Comparison of ENCODE assay signal across 29 cellular contexts in genomic region chr16:57261806-57262205, GRCh38. TPM values are rescaled to one million over a fixed set of nuclear protein-coding genes. Genes with fewer than 3 reads are reported as not detected.
A peak's percentile ranks its signal among the peaks of the same experiment; 100 is the strongest.
DNase-seq lines count a peak whose midpoint lies in the region; ATAC-seq, FAIRE-seq and TF ChIP-seq lines count a peak whose summit lies in the region.
"Had no signal": no experiment of that assay in that cellular context is flagged by ENCODE, and none has a peak within 500 bp of the region (broad histone marks: within the 10 kb centered on the region; RNA-seq: fewer than 3 reads in every experiment).

No MANE protein-coding gene starts in this region.

- no peak for FAIRE-seq in HepG2 (lab: Jason Lieb, UNC)
- FAIRE-seq: HTR-8/SVneo, islet of Langerhans, urothelium cell line had no signal

- TF ChIP-seq POLR2A in HepG2 (IDR thresholded peaks at IDR 0.05; ENCODE audit: insufficient read depth in 1 of 2, low read depth in 2 of 2, low read length in 2 of 2): no peak

- DNase-seq in activated T-cell treated with anti-CD3 and anti-CD28 coated beads, Interleukin-2, amount 50 U/mL, for 1 hour: peak; percentile 7
- DNase-seq in activated T-cell treated with anti-CD3 and anti-CD28 coated beads for 4 hours: no peak
- peak in 4 of 10 donors; percentile 6 to 38 (median 22) for DNase-seq in dorsolateral prefrontal cortex
- peak; percentile 47 for DNase-seq in mesenteric fat pad (ENCODE audit: low spot score)
- DNase-seq in progenitor cell of endocrine pancreas (ENCODE audit: low spot score, unreplicated experiment): no peak
- DNase-seq in brain microvascular endothelial cell: no peak
- no peak for DNase-seq in HepG2 (ENCODE audit: low spot score)
- DNase-seq: activated CD4-positive, alpha-beta T cell treated with anti-CD3 and anti-CD28 coated beads for 36 hours; activated effector memory CD4-positive, alpha-beta T cell treated with anti-CD3 and anti-CD28 coated beads, Interleukin-2, amount 50 U/mL, for 16 hours; amniotic stem cell; GM23248; hypothalamus; Karpas-422; NCI-H1694 treated with DMSO at 0.1 percent for 48 hours; NCI-H2171 treated with DMSO at 0.1 percent for 48 hours; NCI-H526 treated with DMSO at 0.1 percent for 48 hours; right cardiac atrium; stimulated activated CD4-positive, alpha-beta T cell treated with anti-CD3 and anti-CD28 coated beads, Interleukin-15, amount 100 ng/mL, for 24 hours; stimulated activated CD8-positive, alpha-beta memory T cell treated with anti-CD3 and anti-CD28 coated beads, Interleukin-4, amount 100 ng/mL, for 48 hours; SW 1271 had no signal

- no peaks in the 10 kb centered on the region for H3K27me3 Mint-ChIP-seq in progenitor cell of endocrine pancreas
- H3K27me3 Mint-ChIP-seq: activated CD4-positive, alpha-beta T cell treated with anti-CD3 and anti-CD28 coated beads for 36 hours had no signal

- intact Hi-C loops in dorsolateral prefrontal cortex (cut with DNase I): loop anchor here in 1 of 2 donors (2.0 kb wide), 2 partner anchors 15 to 23 kb away; partner anchors contain the start of gene PLLP
- intact Hi-C loops in HepG2 (cut with micrococcal nuclease; ENCODE audit: unreplicated experiment): no loop called here

- H2AFZ ChIP-seq in HepG2 (ENCODE audit: low read length): no peak overlapping the region
- H2AFZ ChIP-seq: GM23248 had no signal

- no peak overlapping the region for H3K27ac Mint-ChIP-seq in progenitor cell of endocrine pancreas
- H3K27ac Mint-ChIP-seq: activated CD4-positive, alpha-beta T cell treated with anti-CD3 and anti-CD28 coated beads for 36 hours had no signal

- H4K20me1 ChIP-seq in HepG2 (ENCODE audit: insufficient read depth, low read length): peaks cover under 1% of the 10 kb centered on the region

- H3K4me2 ChIP-seq in HepG2 (ENCODE audit: low read depth, low read length): no peak overlapping the region

- no peak overlapping the region for H3K4me3 ChIP-seq in dorsolateral prefrontal cortex
- no peak overlapping the region for H3K4me3 ChIP-seq in brain microvascular endothelial cell (ENCODE audit: low read depth, low read length)
- no peak overlapping the region for H3K4me3 ChIP-seq in HepG2 (replicated peaks in 1 of 3; ENCODE audit: insufficient read depth in 1 of 3, low read depth in 2 of 3, low read length in 3 of 3)
- H3K4me3 ChIP-seq: cardiac muscle cell, gastrocnemius medialis, GM23248, ovary had no signal

- TF ChIP-seq RAD21 in HepG2 (CRISPR knock-in tag; IDR thresholded peaks at IDR 0.05): no peak

- no peak overlapping the region for H3K9ac ChIP-seq in HepG2 (ENCODE audit: insufficient read depth, low read depth, low read length)
- H3K9ac ChIP-seq: GM23248 had no signal

- H3K36me3 Mint-ChIP-seq in progenitor cell of endocrine pancreas (ENCODE audit: insufficient read depth): no peaks in the 10 kb centered on the region

- H3K4me1 Mint-ChIP-seq in progenitor cell of endocrine pancreas (ENCODE audit: low read depth): peaks cover 19% of the 10 kb centered on the region

- H3K9me3 ChIP-seq in HepG2 (ENCODE audit: low read length): no peaks in the 10 kb centered on the region
- H3K9me3 ChIP-seq: Caco-2, gastrocnemius medialis, ovary had no signal

- POLR2A ChIA-PET in HepG2 (lab: Yijun Ruan, JAX): interaction anchor here (0.5 to 3.1 kb wide), 2 partner anchors 9 to 19 kb away, joined by 3 to 11 read pairs; no protein-coding TSS in a partner anchor

- no peak for TF ChIP-seq CTCF in dorsolateral prefrontal cortex (IDR thresholded peaks at IDR 0.05 in 54 of 56, conservative IDR thresholded peaks at IDR 0.05 in 2 of 56; ENCODE audit: low read depth in 1 of 56, partially characterized antibody in 56 of 56)
- no peak for TF ChIP-seq CTCF in progenitor cell of endocrine pancreas (IDR thresholded peaks at IDR 0.05; ENCODE audit: unreplicated experiment)
- TF ChIP-seq CTCF in brain microvascular endothelial cell (IDR thresholded peaks at IDR 0.05; ENCODE audit: low read depth, low read length, missing control alignments): no peak
- no peak for TF ChIP-seq CTCF in HepG2 (CRISPR knock-in tag; IDR thresholded peaks at IDR 0.05)

- no peaks in the 10 kb centered on the region for H3K27me3 ChIP-seq in dorsolateral prefrontal cortex
- H3K27me3 ChIP-seq in brain microvascular endothelial cell (replicated peaks): no peaks in the 10 kb centered on the region
- H3K27me3 ChIP-seq in HepG2 (ENCODE audit: control insufficient read depth in 1 of 2, insufficient read depth in 2 of 2, low read length in 2 of 2): no peaks in the 10 kb centered on the region
- H3K27me3 ChIP-seq: cardiac muscle cell, gastrocnemius medialis, ovary had no signal

- H3K36me3 ChIP-seq in brain microvascular endothelial cell (replicated peaks): no peaks in the 10 kb centered on the region
- peaks cover 33 to 57% of the 10 kb centered on the region in 2 experiments; a peak in 4 of 5 replicates for H3K36me3 ChIP-seq in HepG2 (replicated peaks in 1 of 2; ENCODE audit: control insufficient read depth in 1 of 2, insufficient read depth in 2 of 2, low read length in 2 of 2)
- H3K36me3 ChIP-seq: cardiac muscle cell, ovary had no signal

- no peak for TF ChIP-seq EP300 in HepG2 (IDR thresholded peaks at IDR 0.05; ENCODE audit: low read depth in 2 of 2, low read length in 2 of 2)
- TF ChIP-seq EP300 in HepG2 (CRISPR knock-in tag; IDR thresholded peaks at IDR 0.05; ENCODE audit: borderline replicate concordance): no peak

- no TSS peak for BruUV-seq in HepG2 (replicated peaks; lab: Mats Ljungman, UMichigan)

- in situ Hi-C loops in brain microvascular endothelial cell (cut with HindIII; ENCODE audit: low pct_ligation_motif_present, low sequenced_read_pairs): no loop called here
- in situ Hi-C loops in HepG2 (cut with HindIII; ENCODE audit: extremely low pct_ligation_motif_present, low pct_unique_long_range_greater_than_20kb): no loop called here

- 94% methylated on average over 9 of the region's 9 CpGs for WGBS in HepG2 (ENCODE audit: low lambda C conversion rate)

- H3K79me2 ChIP-seq in HepG2 (ENCODE audit: insufficient read depth, low read length): peaks cover 3% of the 10 kb centered on the region

- CTCF ChIA-PET in HepG2 (lab: Yijun Ruan, JAX; ENCODE audit: low intra/inter-chr PET ratio, low total read pairs): no interaction called here

- no peak for ATAC-seq in HepG2
- ATAC-seq: activated CD4-positive, alpha-beta T cell treated with anti-CD3 and anti-CD28 coated beads for 36 hours; esophagus mucosa; gastrocnemius medialis; right cardiac atrium had no signal

- peaks cover 9% of the 10 kb centered on the region for H3K4me1 ChIP-seq in HepG2 (ENCODE audit: insufficient read depth, low read length)
- H3K4me1 ChIP-seq: Caco-2, gastrocnemius medialis had no signal

- no peak overlapping the region for H3K4me3 Mint-ChIP-seq in progenitor cell of endocrine pancreas (ENCODE audit: low read depth)
- H3K4me3 Mint-ChIP-seq: activated CD4-positive, alpha-beta T cell treated with anti-CD3 and anti-CD28 coated beads for 36 hours had no signal

- no peaks in the 10 kb centered on the region for H3K9me3 Mint-ChIP-seq in progenitor cell of endocrine pancreas (ENCODE audit: low read depth)

- H3K27ac ChIP-seq in dorsolateral prefrontal cortex (peak overlapping the region; percentile 58 to 99 (median 95)), temporal lobe (ENCODE audit: low read depth, low read length) (peak overlapping the region; percentile 94), brain microvascular endothelial cell (no peak overlapping the region), HepG2 (ENCODE audit: extremely low read length, insufficient read depth, low read length) (no peak overlapping the region)
- H3K27ac ChIP-seq: cardiac muscle cell, GM23248, ovary had no signal

RNA-seq across cellular contexts. Expression of gene ARL2BP, which starts 16.7 kb away (rescaled TPM):
- 10 to 100 TPM; 36.8 to 68.6 (median 51.1) TPM for total RNA-seq in dorsolateral prefrontal cortex
- 52.0 TPM for total RNA-seq in mesenteric fat pad
- total RNA-seq in temporal lobe: 40.3 TPM
- total RNA-seq in progenitor cell of endocrine pancreas: 40.7 and 43.0 TPM in 2 replicates
- 67.6 and 97.1 TPM in 2 replicates for total RNA-seq in HepG2 (2016; rRNA removed; fragmentation: Illumina TruSeq; extraction: Trizol)
- total RNA-seq in HepG2 (2016; cell fraction: cytosol; rRNA removed; fragmentation: Illumina TruSeq; extraction: Trizol; ENCODE audit: low read depth): 43.5 and 44.1 TPM in 2 replicates
- 66.0 and 92.7 TPM in 2 replicates for total RNA-seq in HepG2 (2016; cell fraction: insoluble cytoplasmic fraction; rRNA removed; fragmentation: Illumina TruSeq; extraction: Trizol)
- 109 and 111 TPM in 2 replicates for total RNA-seq in HepG2 (2016; cell fraction: membrane; rRNA removed; fragmentation: Illumina TruSeq; extraction: Trizol)
- 24.1 and 29.7 TPM in 2 replicates for total RNA-seq in HepG2 (2016; cell fraction: nucleus; rRNA removed; fragmentation: Illumina TruSeq; extraction: Trizol)
- 50.8 and 64.3 TPM in 2 replicates for polyA plus RNA-seq in HepG2 (2011; rRNA removed)
- polyA plus RNA-seq in HepG2 (2011; cell fraction: cytosol; rRNA removed): 39.2 and 54.5 TPM in 2 replicates
- polyA plus RNA-seq in HepG2 (2011; cell fraction: nucleus; rRNA removed): 13.9 and 16.0 TPM in 2 replicates
- polyA plus RNA-seq in HepG2 (2012): 30.2 and 34.8 TPM in 2 replicates
- polyA plus RNA-seq in HepG2 (2016; cell fraction: cytosol; fragmentation: Illumina TruSeq; extraction: Trizol; ENCODE audit: low read depth): 58.2 and 66.9 TPM in 2 replicates
- polyA plus RNA-seq in HepG2 (2016; cell fraction: insoluble cytoplasmic fraction; fragmentation: Illumina TruSeq; extraction: Trizol; ENCODE audit: low read depth): 110 and 111 TPM in 2 replicates
- polyA plus RNA-seq in HepG2 (2016; cell fraction: membrane; fragmentation: Illumina TruSeq; extraction: Trizol; ENCODE audit: low read depth): 110 and 116 TPM in 2 replicates
- polyA plus RNA-seq in HepG2 (2016; cell fraction: nucleus; fragmentation: Illumina TruSeq; extraction: Trizol; ENCODE audit: insufficient read depth, low read depth): 41.6 and 42.0 TPM in 2 replicates
- polyA minus RNA-seq in HepG2 (2011; rRNA and poly(A)+ RNA removed; ENCODE audit: low replicate concordance): 31.4 and 38.5 TPM in 2 replicates
- 29.3 and 33.2 TPM in 2 replicates for polyA minus RNA-seq in HepG2 (2011; cell fraction: cytosol; rRNA and poly(A)+ RNA removed)
- 14.2 and 21.6 TPM in 2 replicates for polyA minus RNA-seq in HepG2 (2011; cell fraction: nucleus; rRNA and poly(A)+ RNA removed)

RNA-seq across cellular contexts. Expression of gene PLLP, which starts 22.7 kb away (rescaled TPM):
- 100 to 1,000 TPM in 55 of 120 experiments, 10 to 100 TPM in 65; 20.8 to 459 (median 91.3) TPM for total RNA-seq in dorsolateral prefrontal cortex
- total RNA-seq in mesenteric fat pad: 1.8 TPM
- 1.5 TPM for total RNA-seq in temporal lobe
- 1.6 and 2.9 TPM in 2 replicates for total RNA-seq in progenitor cell of endocrine pancreas
- total RNA-seq in HepG2 (2016; rRNA removed; fragmentation: Illumina TruSeq; extraction: Trizol): 39.5 and 60.6 TPM in 2 replicates
- total RNA-seq in HepG2 (2016; cell fraction: cytosol; rRNA removed; fragmentation: Illumina TruSeq; extraction: Trizol; ENCODE audit: low read depth): 31.6 and 42.4 TPM in 2 replicates
- 36.8 and 62.7 TPM in 2 replicates for total RNA-seq in HepG2 (2016; cell fraction: insoluble cytoplasmic fraction; rRNA removed; fragmentation: Illumina TruSeq; extraction: Trizol)
- 53.7 and 65.8 TPM in 2 replicates for total RNA-seq in HepG2 (2016; cell fraction: membrane; rRNA removed; fragmentation: Illumina TruSeq; extraction: Trizol)
- total RNA-seq in HepG2 (2016; cell fraction: nucleus; rRNA removed; fragmentation: Illumina TruSeq; extraction: Trizol): 44.1 and 48.9 TPM in 2 replicates
- 127 and 160 TPM in 2 replicates for polyA plus RNA-seq in HepG2 (2011; rRNA removed)
- 145 and 183 TPM in 2 replicates for polyA plus RNA-seq in HepG2 (2011; cell fraction: cytosol; rRNA removed)
- 77.5 and 88.9 TPM in 2 replicates for polyA plus RNA-seq in HepG2 (2011; cell fraction: nucleus; rRNA removed)
- 40.5 and 51.4 TPM in 2 replicates for polyA plus RNA-seq in HepG2 (2012)
- polyA plus RNA-seq in HepG2 (2016; cell fraction: cytosol; fragmentation: Illumina TruSeq; extraction: Trizol; ENCODE audit: low read depth): 35.9 and 51.7 TPM in 2 replicates
- 47.5 and 48.8 TPM in 2 replicates for polyA plus RNA-seq in HepG2 (2016; cell fraction: insoluble cytoplasmic fraction; fragmentation: Illumina TruSeq; extraction: Trizol; ENCODE audit: low read depth)
- polyA plus RNA-seq in HepG2 (2016; cell fraction: membrane; fragmentation: Illumina TruSeq; extraction: Trizol; ENCODE audit: low read depth): 56.6 and 67.1 TPM in 2 replicates
- polyA plus RNA-seq in HepG2 (2016; cell fraction: nucleus; fragmentation: Illumina TruSeq; extraction: Trizol; ENCODE audit: insufficient read depth, low read depth): 83.7 and 88.2 TPM in 2 replicates
- 159 and 370 TPM in 2 replicates for polyA minus RNA-seq in HepG2 (2011; rRNA and poly(A)+ RNA removed; ENCODE audit: low replicate concordance)
- polyA minus RNA-seq in HepG2 (2011; cell fraction: cytosol; rRNA and poly(A)+ RNA removed): 54.5 and 69.4 TPM in 2 replicates
- 23.7 and 30.3 TPM in 2 replicates for polyA minus RNA-seq in HepG2 (2011; cell fraction: nucleus; rRNA and poly(A)+ RNA removed)
- total RNA-seq: GM23248 had no signal

Comparison
In these comparisons a context has a peak if more than half of its experiments do, and no peak if none do; other contexts are left out.
1. DNase-seq: peak in activated T-cell treated with anti-CD3 and anti-CD28 coated beads, Interleukin-2, amount 50 U/mL, for 1 hour (single experiment) and mesenteric fat pad (single experiment); none in activated T-cell treated with anti-CD3 and anti-CD28 coated beads for 4 hours (single experiment), progenitor cell of endocrine pancreas (single experiment), brain microvascular endothelial cell (single experiment) and HepG2 (single experiment).
2. H3K27ac ChIP-seq: peak in dorsolateral prefrontal cortex (59 of 59) and temporal lobe (single experiment); none in brain microvascular endothelial cell (single experiment) and HepG2 (single experiment).